17 cellular contexts compared by ENCODE assay signal in the genomic region with DNA sequence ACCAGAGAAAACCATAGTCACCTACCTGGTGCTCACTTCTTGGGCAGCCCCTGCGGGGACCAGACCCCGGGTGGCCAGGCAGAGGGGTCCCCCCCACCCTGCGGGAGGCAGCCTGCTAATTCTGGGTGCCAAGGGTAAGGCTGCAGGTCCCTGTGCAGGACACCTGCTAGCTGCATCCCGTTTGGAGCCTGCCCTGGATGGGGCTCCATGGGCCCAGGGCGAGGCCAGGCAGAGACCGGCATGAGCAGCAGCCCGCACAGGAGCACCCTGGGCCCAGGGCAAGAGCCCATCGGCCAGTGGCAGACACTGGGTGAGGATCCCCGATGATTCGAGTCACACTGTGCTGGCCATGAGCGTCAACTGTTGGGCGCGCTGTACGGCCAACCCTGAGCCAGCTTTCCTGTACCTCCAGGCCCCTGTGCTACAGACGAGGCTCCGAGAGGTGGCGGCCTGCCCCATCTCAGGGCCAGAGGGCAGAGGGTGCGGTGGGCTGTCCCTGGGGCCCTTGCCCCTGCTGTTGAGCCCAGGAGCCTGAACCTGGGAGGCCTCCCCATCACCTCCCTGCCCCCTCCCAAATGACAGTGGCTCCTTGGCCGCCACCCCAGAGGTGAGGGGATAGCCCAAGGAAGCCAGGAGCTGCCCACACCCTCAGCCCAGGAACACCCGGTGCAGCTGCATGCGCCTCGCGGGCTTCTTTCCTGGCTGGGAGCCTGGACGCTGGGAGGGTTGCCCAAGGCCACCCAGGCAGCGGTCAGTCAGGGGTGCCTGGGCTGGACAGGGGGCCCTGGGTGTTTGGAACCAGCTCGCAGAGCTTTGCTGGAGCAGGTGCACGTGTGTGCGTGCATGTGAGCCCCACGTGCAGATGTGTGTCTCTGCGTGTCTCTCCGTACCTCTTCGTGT. TPM values are rescaled to one million over a fixed set of nuclear protein-coding genes. Genes with fewer than 3 reads are reported as not detected.
DNase-seq lines count a peak whose midpoint lies in the region; ATAC-seq, FAIRE-seq and TF ChIP-seq lines count a peak whose summit lies in the region.
"Had no signal": no experiment of that assay in that cellular context is flagged by ENCODE, and none has a peak within 500 bp of the region (broad histone marks: within the 10 kb centered on the region; RNA-seq: fewer than 3 reads in every experiment).

No MANE protein-coding gene starts in this region.

- H2AFZ ChIP-seq in K562 (ENCODE audit: low read depth, low read length), result no peak overlapping the region

- no peaks in the 10 kb centered on the region; the same call in 1 of the 2 replicates for H4K20me1 ChIP-seq in K562 (replicated peaks; ENCODE audit: control insufficient read depth, insufficient read depth, low read length)

- TF ChIP-seq POLR2A in K562 (conservative IDR thresholded peaks at IDR 0.05) (no peak), gastrocnemius medialis (IDR thresholded peaks at IDR 0.05) (no peak)

- no TSS peak for BruUV-seq in K562 (replicated peaks; lab: Mats Ljungman, UMichigan)

- no peak for TF ChIP-seq EP300 in K562 (IDR thresholded peaks at IDR 0.05; ENCODE audit: low read length)

- peak overlapping the region; percentile 50 for H3K9ac ChIP-seq in NT2/D1 (ENCODE audit: insufficient read length, low read depth)
- H3K9ac ChIP-seq in K562 (ENCODE audit: insufficient read depth in 1 of 2, low read depth in 2 of 2, low read length in 2 of 2), result no peak overlapping the region

- H3K4me1 ChIP-seq in NT2/D1 (ENCODE audit: insufficient read depth, insufficient read length) (peaks cover 15% of the 10 kb centered on the region), K562 (replicated peaks in 1 of 2; ENCODE audit: control insufficient read depth in 2 of 2, insufficient read depth in 2 of 2, low read length in 2 of 2) (peaks cover 0 to 25% of the 10 kb centered on the region in 2 experiments; a peak in 1 of 5 replicates), left lung (peaks cover 0 to 39% of the 10 kb centered on the region in 2 donors), gastrocnemius medialis (peaks cover 11 to 25% of the 10 kb centered on the region in 2 donors)

- H3K27me3 ChIP-seq in NT2/D1 (ENCODE audit: insufficient read depth, insufficient read length) (no peaks in the 10 kb centered on the region), K562 (ENCODE audit: control insufficient read depth in 2 of 2, insufficient read depth in 2 of 2, low read length in 2 of 2) (peaks cover 0 to 67% of the 10 kb centered on the region in 2 experiments; a peak in 3 of 5 replicates), left lung (peaks cover 0 to 41% of the 10 kb centered on the region in 2 donors), gastrocnemius medialis (no peaks in the 10 kb centered on the region)

- ATAC-seq in K562 (peak; percentile 70), left lung (no peak), gastrocnemius medialis (no peak), GM21447 (IDR thresholded peaks at IDR 0.05; ENCODE audit: unreplicated experiment) (no peak)
- ATAC-seq: activated T-helper 17 cell treated with anti-CD3 and anti-CD28 coated beads, Interleukin-2, amount 50 U/mL, for 72 hours; CD8-positive, alpha-beta T cell; esophagus mucosa had no signal

- H3K79me2 ChIP-seq in K562 (ENCODE audit: control insufficient read depth, insufficient read depth, low read length), result no peaks in the 10 kb centered on the region

- H3K9me3 ChIP-seq in NT2/D1 (ENCODE audit: insufficient read depth, low read length) (no peaks in the 10 kb centered on the region), K562 (replicated peaks; ENCODE audit: control insufficient read depth, insufficient read depth, low read depth, low read length) (no peaks in the 10 kb centered on the region), left lung (no peaks in the 10 kb centered on the region), gastrocnemius medialis (no peaks in the 10 kb centered on the region)
- H3K9me3 ChIP-seq: thoracic aorta had no signal

- intact Hi-C loops in K562 (cut with micrococcal nuclease) (no loop called here), left lung (cut with DNase I) (loop anchor here in 1 of 2 donors (5.0 kb wide), 1 partner anchor 156 kb away; no protein-coding TSS in a partner anchor), gastrocnemius medialis (cut with DNase I; ENCODE audit: low total_unique reads) (loop anchor here (2.0 kb wide), 1 partner anchor 61 kb away; the partner anchor contains the start of gene EML1)

- FAIRE-seq in K562 (lab: Jason Lieb, UNC), result no peak

- TF ChIP-seq CTCF in K562 (IDR thresholded peaks at IDR 0.05 in 2 of 3, conservative IDR thresholded peaks at IDR 0.05 in 1 of 3; ENCODE audit: insufficient read depth in 2 of 3, low read depth in 1 of 3, low read length in 3 of 3) (no peak; a peak in 1 of 6 replicates), left lung (IDR thresholded peaks at IDR 0.05) (no peak), gastrocnemius medialis (IDR thresholded peaks at IDR 0.05 in 4 of 5, conservative IDR thresholded peaks at IDR 0.05 in 1 of 5) (no peak)

- H3K36me3 ChIP-seq in NT2/D1 (ENCODE audit: insufficient read depth, insufficient read length, low read length), result no peaks in the 10 kb centered on the region
- no peaks in the 10 kb centered on the region for H3K36me3 ChIP-seq in K562 (ENCODE audit: control insufficient read depth, insufficient read depth, low read length)
- H3K36me3 ChIP-seq in left lung, result no peaks in the 10 kb centered on the region
- H3K36me3 ChIP-seq in gastrocnemius medialis, result no peaks in the 10 kb centered on the region
- H3K36me3 ChIP-seq: thoracic aorta had no signal

- no peak overlapping the region for H3K4me3 ChIP-seq in NT2/D1 (ENCODE audit: insufficient read length, low read depth)
- H3K4me3 ChIP-seq in K562, result no peak overlapping the region
- H3K4me3 ChIP-seq in left lung, result no peak overlapping the region
- no peak overlapping the region for H3K4me3 ChIP-seq in gastrocnemius medialis
- H3K4me3 ChIP-seq: thoracic aorta had no signal

- DNase-seq in NT2/D1 (ENCODE audit: low read depth, low spot score), result no peak
- no peak for DNase-seq in K562 (ENCODE audit: extremely low read depth in 1 of 4, low spot score in 3 of 4)
- DNase-seq in left lung, result peak; percentile 30 to 69
- peak; percentile 1 to 19 for DNase-seq in gastrocnemius medialis
- no peak for DNase-seq in activated gamma-delta T cell (lab: John Stamatoyannopoulos, UW)
- DNase-seq in SW 1271 (lab: John Stamatoyannopoulos, UW), result no peak
- no peak for DNase-seq in NCI-H446 treated with DMSO at 0.1 percent for 48 hours (lab: John Stamatoyannopoulos, UW)
- DNase-seq: activated B cell treated with CpG ODN at 0.5 μM for 24 hours; CD8-positive, alpha-beta T cell; cerebellar nuclear complex; KG1; NCI-H1930 had no signal

- 2% methylated on average over 21 of the region's 32 CpGs for WGBS in K562 (ENCODE audit: insufficient coverage, low coverage, missing lambda C conversion rate)

- POLR2A ChIA-PET in K562 (lab: Yijun Ruan, JAX), result no interaction called here

- no peaks in the 10 kb centered on the region for H3K9me1 ChIP-seq in K562 (ENCODE audit: control insufficient read depth, insufficient read depth, low read length)

- H3K27ac ChIP-seq in K562 (ENCODE audit: extremely low read depth, low read depth, low read length) (no peak overlapping the region), left lung (no peak overlapping the region), gastrocnemius medialis (no peak overlapping the region)
- H3K27ac ChIP-seq: SK-N-MC, thoracic aorta had no signal

- in situ Hi-C loops in K562 (cut with MboI), result no loop called here
- in situ Hi-C loops in gastrocnemius medialis (cut with MboI; ENCODE audit: low sequenced_read_pairs in 4 of 4), result loop anchor here in 1 of 4 donors (10.0 kb wide), 1 partner anchor 63 kb away; the partner anchor contains the start of gene EML1

- CTCF ChIA-PET in K562 (lab: Yijun Ruan, JAX; ENCODE audit: low intra/inter-chr PET ratio), result no interaction called here

- TF ChIP-seq RAD21 in K562 (CRISPR knock-in tag; conservative IDR thresholded peaks at IDR 0.05 in 1 of 2, IDR thresholded peaks at IDR 0.05 in 1 of 2), result no peak

- H3K4me2 ChIP-seq in K562 (ENCODE audit: insufficient read depth, low read length), result no peak overlapping the region

TF ChIP-seq in K562, 482 proteins besides CTCF, POLR2A, EP300 and RAD21:
- no peak for TF ChIP-seq KLF10 (CRISPR knock-in tag; IDR thresholded peaks at IDR 0.05)
- TF ChIP-seq RFX7 (CRISPR knock-in tag; IDR thresholded peaks at IDR 0.05), result no peak
- TF ChIP-seq PCBP2 (IDR thresholded peaks at IDR 0.05; ENCODE audit: low read depth, low read length, poor library complexity, severe bottlenecking), result no peak
- TF ChIP-seq HSF4 (CRISPR knock-in tag; IDR thresholded peaks at IDR 0.05; ENCODE audit: borderline replicate concordance), result no peak
- no peak for TF ChIP-seq GABPA (tag; conservative IDR thresholded peaks at IDR 0.05; ENCODE audit: low read depth)

RNA-seq across cellular contexts. Expression of gene CYP46A1, which starts 47.7 kb away (rescaled TPM):
- not detected in 2 replicates for total RNA-seq in K562 (2011; cell fraction: chromatin; rRNA removed; ENCODE audit: low replicate concordance)
- total RNA-seq in K562 (2011; cell fraction: nucleolus; rRNA removed), result not detected in 2 replicates
- total RNA-seq in K562 (2011; cell fraction: nucleoplasm; rRNA removed), result not detected in 2 replicates
- total RNA-seq in K562 (2014; rRNA removed) (not detected in 2 replicates), K562 (2014; rRNA removed; fragmentation: Illumina TruSeq; extraction: Trizol) (not detected in 2 replicates), K562 (2015; rRNA removed; fragmentation: Illumina TruSeq; extraction: Trizol) (not detected in 2 replicates), K562 (2021) (not detected in 2 replicates), left lung (1 to 10 TPM; 1.2 to 1.5 TPM), gastrocnemius medialis (1 to 10 TPM in 1 of 4 donors, under 1 TPM in 3; 0.18 to 2.2 (median 0.45) TPM)
- polyA plus RNA-seq in K562 (2011; rRNA removed) (not detected in 2 replicates), K562 (2014; fragmentation: Illumina TruSeq; extraction: Trizol) (not detected in 2 replicates), K562 (2014; fragmentation: Nextera tagmentation; extraction: Ambion mirVana) (not detected), K562 (2014; rRNA removed) (0.05 TPM in 1 of 2 replicates, not detected in the other)
- polyA plus RNA-seq in K562 (2011; cell fraction: cytosol; rRNA removed), result not detected in 2 replicates
- 0.04 and 0.06 TPM in 2 replicates for polyA plus RNA-seq in K562 (2011; cell fraction: nucleus; rRNA removed)
- polyA plus RNA-seq in K562 (2012), result not detected in 2 replicates
- polyA minus RNA-seq in K562 (2011; rRNA and poly(A)+ RNA removed), result not detected in 2 replicates
- polyA minus RNA-seq in K562 (2011; cell fraction: cytosol; rRNA and poly(A)+ RNA removed), result not detected in 2 replicates
- not detected in 2 replicates for polyA minus RNA-seq in K562 (2011; cell fraction: nucleus; rRNA and poly(A)+ RNA removed)
- total RNA-seq: activated B cell treated with CpG ODN at 0.5 μM for 24 hours, esophagus mucosa had no signal

Comparison
In these comparisons a context has a peak if more than half of its experiments do, and no peak if none do; other contexts are left out.
1. DNase-seq: peak in left lung (2 of 2) and gastrocnemius medialis (2 of 2); none in NT2/D1 (single experiment), K562 (0 of 4), activated gamma-delta T cell (single experiment), SW 1271 (0 of 2) and NCI-H446 treated with DMSO at 0.1 percent for 48 hours (single experiment).